1 cellular context compared by ENCODE assay signal in the genomic region with DNA sequence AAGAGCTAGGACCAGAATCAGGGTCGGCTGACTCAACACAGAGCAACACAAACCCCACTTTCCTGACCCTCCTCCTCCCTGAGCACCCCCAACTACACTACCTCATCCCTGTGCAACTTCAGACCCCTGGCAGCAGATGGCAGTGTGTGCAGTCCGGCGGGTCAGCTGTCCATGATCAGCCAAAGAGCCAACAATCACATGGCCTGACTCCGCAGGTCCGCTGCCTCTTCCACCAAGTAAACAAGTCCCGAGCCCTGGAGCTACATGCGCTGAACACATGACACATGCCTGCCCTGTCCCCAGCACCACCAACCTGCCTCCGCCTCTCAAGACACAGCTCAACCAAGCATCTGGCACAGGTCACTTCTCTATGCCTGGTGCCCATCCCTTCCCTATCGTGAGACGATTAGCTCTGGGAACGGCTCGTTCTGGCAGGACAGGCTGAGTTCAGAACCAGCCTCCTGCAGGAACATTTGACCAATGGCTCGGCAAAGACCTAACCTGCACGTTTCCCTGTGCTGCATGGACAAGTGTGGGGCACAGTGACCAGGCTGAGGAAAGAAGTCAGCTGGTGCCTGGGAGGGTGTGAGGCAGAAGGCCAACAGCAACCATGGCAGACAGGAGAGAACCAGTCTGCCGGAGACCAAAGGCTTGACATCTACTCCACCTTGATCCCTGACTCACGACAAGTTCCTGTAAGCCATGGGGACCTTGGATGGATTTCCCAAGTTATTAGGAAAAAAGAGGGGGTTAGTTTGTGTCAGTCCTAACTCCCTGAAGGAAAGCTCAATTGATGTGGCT.
TF ChIP-seq lines count a peak whose summit lies in the region.

No MANE protein-coding gene starts in this region.

TF ChIP-seq in HepG2, 621 proteins besides CTCF, POLR2A, EP300 and RAD21 (continued from another document):
- TF ChIP-seq MTA1 (CRISPR knock-in tag; IDR thresholded peaks at IDR 0.05; ENCODE audit: borderline replicate concordance) (peak; percentile 24; the same call in 1 of the 2 replicates), SAP130 (CRISPR knock-in tag; IDR thresholded peaks at IDR 0.05; ENCODE audit: low read depth) (0 out of 2 replicates have a peak, but pooled peaks have one; percentile 20), ZNF850 (CRISPR knock-in tag; conservative IDR thresholded peaks at IDR 0.05) (no peak), GFI1 (CRISPR knock-in tag; IDR thresholded peaks at IDR 0.05; ENCODE audit: borderline replicate concordance) (no peak), RBM22 (optimal IDR thresholded peaks at IDR 0.05; ENCODE audit: low read length) (no peak), ZNF446 (CRISPR knock-in tag; IDR thresholded peaks at IDR 0.05) (no peak), KDM5A (IDR thresholded peaks at IDR 0.05; ENCODE audit: borderline replicate concordance, low read length) (no peak), PREB (CRISPR knock-in tag; IDR thresholded peaks at IDR 0.05) (no peak), ZMYM4 (CRISPR knock-in tag; IDR thresholded peaks at IDR 0.05) (peak; percentile 92), ZNF788 (CRISPR knock-in tag; IDR thresholded peaks at IDR 0.05; ENCODE audit: borderline replicate concordance) (0 out of 2 replicates have a peak, but pooled peaks have one; percentile 26), CEBPG (CRISPR knock-in tag; IDR thresholded peaks at IDR 0.05) (no peak), EED (CRISPR knock-in tag; IDR thresholded peaks at IDR 0.05) (peak; percentile 47; the same call in 1 of the 2 replicates), SP4 (CRISPR knock-in tag; IDR thresholded peaks at IDR 0.05) (no peak), HNRNPL (IDR thresholded peaks at IDR 0.05; ENCODE audit: low read depth, low read length) (no peak), MLXIP (CRISPR knock-in tag; IDR thresholded peaks at IDR 0.05; ENCODE audit: borderline replicate concordance) (no peak), ZNF546 (CRISPR knock-in tag; conservative IDR thresholded peaks at IDR 0.05) (no peak), RAD51 (IDR thresholded peaks at IDR 0.05; ENCODE audit: borderline replicate concordance) (0 out of 2 replicates have a peak, but pooled peaks have one; percentile 6), BHLHE40 (IDR thresholded peaks at IDR 0.05; ENCODE audit: low read length) (no peak), ZNF703 (CRISPR knock-in tag; IDR thresholded peaks at IDR 0.05; ENCODE audit: borderline replicate concordance) (no peak), STAG1 (CRISPR knock-in tag; IDR thresholded peaks at IDR 0.05) (peak; percentile 67), FLYWCH1 (CRISPR knock-in tag; IDR thresholded peaks at IDR 0.05) (no peak)
- TF ChIP-seq, protein P1, sequence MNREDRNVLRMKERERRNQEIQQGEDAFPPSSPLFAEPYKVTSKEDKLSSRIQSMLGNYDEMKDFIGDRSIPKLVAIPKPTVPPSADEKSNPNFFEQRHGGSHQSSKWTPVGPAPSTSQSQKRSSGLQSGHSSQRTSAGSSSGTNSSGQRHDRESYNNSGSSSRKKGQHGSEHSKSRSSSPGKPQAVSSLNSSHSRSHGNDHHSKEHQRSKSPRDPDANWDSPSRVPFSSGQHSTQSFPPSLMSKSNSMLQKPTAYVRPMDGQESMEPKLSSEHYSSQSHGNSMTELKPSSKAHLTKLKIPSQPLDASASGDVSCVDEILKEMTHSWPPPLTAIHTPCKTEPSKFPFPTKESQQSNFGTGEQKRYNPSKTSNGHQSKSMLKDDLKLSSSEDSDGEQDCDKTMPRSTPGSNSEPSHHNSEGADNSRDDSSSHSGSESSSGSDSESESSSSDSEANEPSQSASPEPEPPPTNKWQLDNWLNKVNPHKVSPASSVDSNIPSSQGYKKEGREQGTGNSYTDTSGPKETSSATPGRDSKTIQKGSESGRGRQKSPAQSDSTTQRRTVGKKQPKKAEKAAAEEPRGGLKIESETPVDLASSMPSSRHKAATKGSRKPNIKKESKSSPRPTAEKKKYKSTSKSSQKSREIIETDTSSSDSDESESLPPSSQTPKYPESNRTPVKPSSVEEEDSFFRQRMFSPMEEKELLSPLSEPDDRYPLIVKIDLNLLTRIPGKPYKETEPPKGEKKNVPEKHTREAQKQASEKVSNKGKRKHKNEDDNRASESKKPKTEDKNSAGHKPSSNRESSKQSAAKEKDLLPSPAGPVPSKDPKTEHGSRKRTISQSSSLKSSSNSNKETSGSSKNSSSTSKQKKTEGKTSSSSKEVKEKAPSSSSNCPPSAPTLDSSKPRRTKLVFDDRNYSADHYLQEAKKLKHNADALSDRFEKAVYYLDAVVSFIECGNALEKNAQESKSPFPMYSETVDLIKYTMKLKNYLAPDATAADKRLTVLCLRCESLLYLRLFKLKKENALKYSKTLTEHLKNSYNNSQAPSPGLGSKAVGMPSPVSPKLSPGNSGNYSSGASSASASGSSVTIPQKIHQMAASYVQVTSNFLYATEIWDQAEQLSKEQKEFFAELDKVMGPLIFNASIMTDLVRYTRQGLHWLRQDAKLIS (CRISPR knock-in tag; IDR thresholded peaks at IDR 0.05), result no peak
- TF ChIP-seq, protein P2, sequence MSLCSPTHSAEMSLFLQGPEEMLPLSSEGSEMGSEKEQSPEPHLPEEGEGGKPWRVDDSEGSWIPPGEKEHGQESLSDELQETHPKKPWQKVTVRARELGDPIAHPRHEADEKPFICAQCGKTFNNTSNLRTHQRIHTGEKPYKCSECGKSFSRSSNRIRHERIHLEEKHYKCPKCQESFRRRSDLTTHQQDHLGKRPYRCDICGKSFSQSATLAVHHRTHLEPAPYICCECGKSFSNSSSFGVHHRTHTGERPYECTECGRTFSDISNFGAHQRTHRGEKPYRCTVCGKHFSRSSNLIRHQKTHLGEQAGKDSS (CRISPR knock-in tag; IDR thresholded peaks at IDR 0.05; ENCODE audit: borderline replicate concordance, low read depth), result no peak
TF ChIP-seq in HepG2: peak in this region for 40.
